Comparison of ENCODE assay signal across 1 cellular context in genomic region chr10:61939575-61940301, GRCh38.
TF ChIP-seq lines count a peak whose summit lies in the region.

No MANE protein-coding gene starts in this region.

TF ChIP-seq in K562, 482 proteins besides CTCF, POLR2A, EP300 and RAD21 (continued from another document):
- TF ChIP-seq MEIS2 (IDR thresholded peaks at IDR 0.05; ENCODE audit: partially characterized antibody) (peak; percentile 60), GATAD2A (IDR thresholded peaks at IDR 0.05) (no peak), SMARCC2 (IDR thresholded peaks at IDR 0.05; ENCODE audit: low read depth) (peak; percentile 46; the same call in 1 of the 2 replicates), ARID1B (IDR thresholded peaks at IDR 0.05) (peak; percentile 40), FOSL1 (tag; conservative IDR thresholded peaks at IDR 0.05) (peak; percentile 95)
